In genomic region chr2:203360833-203361430, GRCh38 we compare ENCODE assay signal across 18 cellular contexts. TPM values are rescaled to one million over a fixed set of nuclear protein-coding genes. Genes with fewer than 3 reads are reported as not detected.
DNase-seq lines count a peak whose midpoint lies in the region; ATAC-seq, FAIRE-seq and TF ChIP-seq lines count a peak whose summit lies in the region.
"Had no signal": no experiment of that assay in that cellular context is flagged by ENCODE, and none has a peak within 500 bp of the region (broad histone marks: within the 10 kb centered on the region; RNA-seq: fewer than 3 reads in every experiment).

No MANE protein-coding gene starts in this region.

- peaks cover 0 to 27% of the 10 kb centered on the region in 2 donors for H3K4me1 ChIP-seq in right atrium auricular region
- H3K4me1 ChIP-seq: BLaER1, Peyer's patch had no signal

- no peaks in the 10 kb centered on the region for H3K9me3 ChIP-seq in right atrium auricular region
- H3K9me3 ChIP-seq: mucosa of descending colon, ovary, Peyer's patch had no signal

- no peaks in the 10 kb centered on the region for H3K27me3 Mint-ChIP-seq in HFFc6 (ENCODE audit: insufficient read depth)
- no peaks in the 10 kb centered on the region for H3K27me3 Mint-ChIP-seq in activated T-helper 17 cell treated with anti-CD3 and anti-CD28 coated beads, Interleukin-2, amount 50 U/mL, for 72 hours

- H3K27ac Mint-ChIP-seq in HFFc6, result peak overlapping the region; percentile 8; the same call in 1 of the 2 replicates
- peak overlapping the region; percentile 56 for H3K27ac Mint-ChIP-seq in activated T-helper 17 cell treated with anti-CD3 and anti-CD28 coated beads, Interleukin-2, amount 50 U/mL, for 72 hours

- peak; percentile 50 for FAIRE-seq in GM12891 (lab: Jason Lieb, UNC)

- DNase-seq in GM12891 (ENCODE audit: insufficient read length, low spot score) (no peak), HFFc6 (no peak), right atrium auricular region (ENCODE audit: low spot score) (no peak), T-helper 9 cell (no peak)
- DNase-seq: activated CD4-positive, CD25-positive, alpha-beta regulatory T cell; central memory CD4-positive, alpha-beta T cell; DMS79 treated with DMSO at 0.1 percent for 48 hours; islet precursor cell; mucosa of descending colon; NCI-H1092; NCI-H446 treated with DMSO at 0.1 percent for 48 hours; ovary; Peyer's patch had no signal

- H3K36me3 Mint-ChIP-seq in HFFc6 (ENCODE audit: low read depth), result peaks cover 11% of the 10 kb centered on the region; the same call in 1 of the 2 replicates
- H3K36me3 Mint-ChIP-seq in activated T-helper 17 cell treated with anti-CD3 and anti-CD28 coated beads, Interleukin-2, amount 50 U/mL, for 72 hours (ENCODE audit: low read depth), result peaks cover 2% of the 10 kb centered on the region

- H3K36me3 ChIP-seq in right atrium auricular region, result no peaks in the 10 kb centered on the region
- H3K36me3 ChIP-seq: ovary, Peyer's patch had no signal

- no peak overlapping the region for H3K4me3 ChIP-seq in right atrium auricular region
- H3K4me3 ChIP-seq: BLaER1, mucosa of descending colon, ovary, Peyer's patch had no signal

- H3K4me3 Mint-ChIP-seq in HFFc6, result no peak overlapping the region
- H3K4me3 Mint-ChIP-seq in activated T-helper 17 cell treated with anti-CD3 and anti-CD28 coated beads, Interleukin-2, amount 50 U/mL, for 72 hours, result no peak overlapping the region

- TF ChIP-seq CTCF in HFFc6 (IDR thresholded peaks at IDR 0.05), result no peak
- TF ChIP-seq CTCF in right atrium auricular region (IDR thresholded peaks at IDR 0.05), result no peak

- peak overlapping the region; percentile 33 to 60 for H3K27ac ChIP-seq in right atrium auricular region
- H3K27ac ChIP-seq: BLaER1, ovary, Peyer's patch had no signal

- H3K4me1 Mint-ChIP-seq in HFFc6 (ENCODE audit: low read depth), result peaks cover 23% of the 10 kb centered on the region
- H3K4me1 Mint-ChIP-seq in activated T-helper 17 cell treated with anti-CD3 and anti-CD28 coated beads, Interleukin-2, amount 50 U/mL, for 72 hours, result peaks cover 7% of the 10 kb centered on the region

- no peaks in the 10 kb centered on the region for H3K9me3 Mint-ChIP-seq in HFFc6
- H3K9me3 Mint-ChIP-seq in activated T-helper 17 cell treated with anti-CD3 and anti-CD28 coated beads, Interleukin-2, amount 50 U/mL, for 72 hours, result no peaks in the 10 kb centered on the region
- H3K9me3 Mint-ChIP-seq: activated naive CD4-positive, alpha-beta T cell treated with anti-CD3 and anti-CD28 coated beads, Interleukin-2, amount 50 U/mL, for 72 hours had no signal

- TF ChIP-seq POLR2A in GM12891 (IDR thresholded peaks at IDR 0.05; ENCODE audit: low read depth, low read length), result no peak

- no peak for ATAC-seq in activated T-helper 17 cell treated with anti-CD3 and anti-CD28 coated beads, Interleukin-2, amount 50 U/mL, for 72 hours (replicated peaks)
- ATAC-seq in GM21528 (IDR thresholded peaks at IDR 0.05; ENCODE audit: low FRiP score, unreplicated experiment), result no peak
- ATAC-seq in GM18517 (IDR thresholded peaks at IDR 0.05; ENCODE audit: unreplicated experiment), result no peak
- ATAC-seq: mucosa of descending colon had no signal

- H3K27me3 ChIP-seq in right atrium auricular region, result no peaks in the 10 kb centered on the region
- H3K27me3 ChIP-seq: BLaER1, ovary, Peyer's patch had no signal

TF ChIP-seq in GM12891, 5 proteins besides CTCF, POLR2A, EP300 and RAD21:
- TF ChIP-seq PAX5 (IDR thresholded peaks at IDR 0.05; ENCODE audit: insufficient read depth, low read length, severe bottlenecking) (no peak), TAF1 (IDR thresholded peaks at IDR 0.05; ENCODE audit: low read depth, low read length) (no peak), POU2F2 (IDR thresholded peaks at IDR 0.05; ENCODE audit: low read depth, low read length) (no peak), SPI1 (IDR thresholded peaks at IDR 0.05; ENCODE audit: low read depth, low read length) (no peak), POLR2AphosphoS5 (IDR thresholded peaks at IDR 0.05; ENCODE audit: low read depth, low read length) (no peak)

RNA-seq across cellular contexts. Expression of gene ABI2, which starts 32.7 kb away (rescaled TPM):
- polyA plus RNA-seq in GM12891 (2012; ENCODE audit: low read depth, missing spikeins), result 28.5 TPM
- 10 to 100 TPM; 69.9 to 84.1 (median 75.3) TPM for total RNA-seq in HFFc6 (2021; fragmentation: NEBNext Ultra II Directional; extraction: Animal tissue kit (Norgen Biotek cat#: 25700))
- 10 to 100 TPM; 35.6 to 38.6 TPM for total RNA-seq in activated T-helper 17 cell treated with anti-CD3 and anti-CD28 coated beads, Interleukin-2, amount 50 U/mL, for 72 hours
- total RNA-seq in right atrium auricular region, result 10 to 100 TPM; 41.5 to 52.0 TPM
